ENCODE assay signal across 8 cellular contexts in the genomic region with DNA sequence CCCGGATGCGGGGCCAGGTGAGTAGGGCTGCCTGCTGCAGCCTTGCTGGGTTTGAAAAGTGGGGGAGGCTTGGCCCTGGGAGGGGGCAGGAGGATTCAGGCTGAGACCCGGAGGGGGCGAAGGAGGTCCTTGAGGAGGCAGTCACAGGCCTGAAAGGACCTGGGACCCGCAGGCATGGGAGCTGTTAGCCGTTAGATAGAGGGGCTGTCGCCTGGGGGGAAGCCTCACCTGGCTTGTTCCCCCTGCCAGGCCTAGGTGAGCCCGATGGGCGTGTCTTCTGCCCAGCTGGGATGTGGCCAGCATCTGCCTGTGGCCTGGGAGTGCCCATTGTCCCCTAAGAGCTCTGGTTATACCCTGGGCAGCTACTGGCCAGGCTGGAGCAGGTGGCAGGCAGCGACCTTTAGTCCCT. TPM values are rescaled to one million over a fixed set of nuclear protein-coding genes. Genes with fewer than 3 reads are reported as not detected.
DNase-seq lines count a peak whose midpoint lies in the region; ATAC-seq and TF ChIP-seq lines count a peak whose summit lies in the region.

No MANE protein-coding gene starts in this region.

- H3K27ac Mint-ChIP-seq in Caco-2 (ENCODE audit: unreplicated experiment) (no peak overlapping the region), neural crest cell (ENCODE audit: unreplicated experiment) (no peak overlapping the region)

- POLR2A ChIA-PET in Caco-2 (lab: Charles Lee) = no interaction called here

- H3K4me1 Mint-ChIP-seq in Caco-2 (ENCODE audit: low read depth, unreplicated experiment) (peaks cover 6% of the 10 kb centered on the region), neural crest cell (no peaks in the 10 kb centered on the region)

- peak in 1 of 2 experiments; percentile 46 for DNase-seq in Caco-2
- peak; percentile 60 for DNase-seq in NCI-H2029 treated with DMSO at 0.1 percent for 48 hours (lab: John Stamatoyannopoulos, UW)
- no peak for DNase-seq in neural crest cell (ENCODE audit: low read depth, low spot score)
- DNase-seq in NCI-H1694 (lab: John Stamatoyannopoulos, UW) = no peak

- H3K36me3 Mint-ChIP-seq in Caco-2 (ENCODE audit: insufficient read depth, unreplicated experiment) = no peaks in the 10 kb centered on the region
- H3K36me3 Mint-ChIP-seq in neural crest cell (ENCODE audit: low read depth) = no peaks in the 10 kb centered on the region

- H3K9me3 ChIP-seq in Caco-2 = peaks cover 7% of the 10 kb centered on the region; the same call in 1 of the 2 replicates
- H3K9me3 ChIP-seq in duodenal mucosa (ENCODE audit: control insufficient read depth in 1 of 2, low read length in 2 of 2) = peaks cover 8% of the 10 kb centered on the region in 2 donors

- H3K9ac ChIP-seq in duodenal mucosa (ENCODE audit: low read depth in 1 of 2, low read length in 2 of 2) = peak overlapping the region; percentile 55 to 78

- CTCF ChIA-PET in Caco-2 (lab: Charles Lee) = interaction anchor here (0.6 to 3.8 kb wide), 7 partner anchors 16 to 311 kb away, joined by 4 to 138 read pairs (median 13); no protein-coding TSS in a partner anchor

- peaks cover 2% of the 10 kb centered on the region for H3K27me3 ChIP-seq in Caco-2 (replicated peaks; ENCODE audit: control insufficient read depth, insufficient read depth, low read length)
- H3K27me3 ChIP-seq in duodenal mucosa (ENCODE audit: control insufficient read depth in 1 of 2, insufficient read depth in 2 of 2, low read length in 2 of 2) = peaks cover 0 to 2% of the 10 kb centered on the region in 2 donors

- ATAC-seq in HG03097 (IDR thresholded peaks at IDR 0.05; ENCODE audit: low FRiP score, unreplicated experiment) = no peak
- no peak for ATAC-seq in GM18868 (IDR thresholded peaks at IDR 0.05; ENCODE audit: unreplicated experiment)
- no peak for ATAC-seq in GM18858 (IDR thresholded peaks at IDR 0.05; ENCODE audit: unreplicated experiment)

- no peaks in the 10 kb centered on the region for H3K27me3 Mint-ChIP-seq in Caco-2 (ENCODE audit: insufficient read depth, unreplicated experiment)
- peaks cover 63% of the 10 kb centered on the region for H3K27me3 Mint-ChIP-seq in neural crest cell (ENCODE audit: low read depth)

- H3K9me3 Mint-ChIP-seq in Caco-2 (ENCODE audit: unreplicated experiment) (peaks cover 11% of the 10 kb centered on the region), neural crest cell (peaks cover 3% of the 10 kb centered on the region)

- no TSS peak for BruUV-seq in Caco-2 (replicated peaks; lab: Mats Ljungman, UMichigan)

- H3K4me1 ChIP-seq in Caco-2 = peaks cover 14% of the 10 kb centered on the region; the same call in 1 of the 2 replicates
- H3K4me1 ChIP-seq in duodenal mucosa (ENCODE audit: control insufficient read depth in 1 of 2, insufficient read depth in 2 of 2, low read length in 2 of 2) = peaks cover 31 to 34% of the 10 kb centered on the region in 2 donors

- TF ChIP-seq CTCF in Caco-2 (IDR thresholded peaks at IDR 0.05; ENCODE audit: insufficient read depth in 1 of 2, low read depth in 1 of 2, low read length in 1 of 2, severe bottlenecking in 1 of 2, unreplicated experiment in 1 of 2) (no peak), neural crest cell (conservative IDR thresholded peaks at IDR 0.05) (no peak)

- H3K36me3 ChIP-seq in Caco-2 (ENCODE audit: control insufficient read depth, insufficient read depth, low read length) (no peaks in the 10 kb centered on the region), duodenal mucosa (ENCODE audit: control insufficient read depth in 1 of 2, insufficient read depth in 2 of 2, low read length in 2 of 2) (no peaks in the 10 kb centered on the region)

- H3K4me3 Mint-ChIP-seq in Caco-2 (ENCODE audit: unreplicated experiment) = peak overlapping the region; percentile 70
- H3K4me3 Mint-ChIP-seq in neural crest cell = peak overlapping the region; percentile 79

- H3K4me3 ChIP-seq in Caco-2 (ENCODE audit: low read depth, low read length) (peak overlapping the region; percentile 41), duodenal mucosa (ENCODE audit: low read depth in 1 of 2, low read length in 2 of 2) (peak overlapping the region; percentile 61 to 63)

- H3K27ac ChIP-seq in duodenal mucosa (ENCODE audit: low read depth, low read length) = peak overlapping the region; percentile 79

- intact Hi-C loops in Caco-2 (cut with micrococcal nuclease; ENCODE audit: unreplicated experiment) = loop anchor here (1.0 to 5.0 kb wide), 3 partner anchors 20 to 462 kb away; no protein-coding TSS in a partner anchor

RNA-seq across cellular contexts. Expression of gene DUSP8, which starts 1.8 kb away (rescaled TPM):
- total RNA-seq in Caco-2 (2022) (7.7 and 12.1 TPM in 2 replicates), neural crest cell (8.4 and 10.1 TPM in 2 replicates)

RNA-seq across cellular contexts. Expression of gene KRTAP5-1, which starts 11.2 kb away (rescaled TPM):
- total RNA-seq in Caco-2 (2022) (not detected in 2 replicates), neural crest cell (not detected in 2 replicates)

RNA-seq across cellular contexts. Expression of gene KRTAP5-2, which starts 24.2 kb away (rescaled TPM):
- not detected in 2 replicates for total RNA-seq in Caco-2 (2022)
- not detected in 2 replicates for total RNA-seq in neural crest cell

RNA-seq across cellular contexts. Expression of gene KRTAP5-3, which starts 34.4 kb away (rescaled TPM):
- not detected in 2 replicates for total RNA-seq in Caco-2 (2022)
- not detected in 2 replicates for total RNA-seq in neural crest cell

RNA-seq across cellular contexts. Expression of gene KRTAP5-4, which starts 48.1 kb away (rescaled TPM):
- not detected in 2 replicates for total RNA-seq in Caco-2 (2022)
- not detected in 2 replicates for total RNA-seq in neural crest cell
